Comparison of ENCODE assay signal across 15 cellular contexts in genomic region chr11:10908215-10908990, GRCh38. TPM values are rescaled to one million over a fixed set of nuclear protein-coding genes. Genes with fewer than 3 reads are reported as not detected.
DNase-seq lines count a peak whose midpoint lies in the region; ATAC-seq, FAIRE-seq and TF ChIP-seq lines count a peak whose summit lies in the region.
"Had no signal": no experiment of that assay in that cellular context is flagged by ENCODE, and none has a peak within 500 bp of the region (broad histone marks: within the 10 kb centered on the region; RNA-seq: fewer than 3 reads in every experiment).

No MANE protein-coding gene starts in this region.

- H3K4me2 ChIP-seq in K562 (ENCODE audit: insufficient read depth, low read length) (peak overlapping the region; percentile 2; the same call in 1 of the 2 replicates), mesenchymal stem cell (ENCODE audit: low read length, poor library complexity, severe bottlenecking) (peak overlapping the region; percentile 19), trophoblast cell (ENCODE audit: low read length) (no peak overlapping the region)

- H2BK15ac ChIP-seq in mesenchymal stem cell (ENCODE audit: low read depth, poor library complexity, severe bottlenecking): no peak overlapping the region

- H2AK5ac ChIP-seq in mesenchymal stem cell (ENCODE audit: low read length, severe bottlenecking) (peak overlapping the region; percentile 58), trophoblast cell (ENCODE audit: low read length) (no peak overlapping the region)

- H2AFZ ChIP-seq in K562 (ENCODE audit: low read depth, low read length) (peak overlapping the region; percentile 85), mesenchymal stem cell (ENCODE audit: low read depth, low read length) (no peak overlapping the region), trophoblast cell (ENCODE audit: insufficient read depth, low read length, poor library complexity) (no peak overlapping the region)

- H3K9ac ChIP-seq in K562 (ENCODE audit: insufficient read depth in 1 of 2, low read depth in 2 of 2, low read length in 2 of 2) (no peak overlapping the region), mesenchymal stem cell (ENCODE audit: low read length) (no peak overlapping the region), trophoblast cell (ENCODE audit: low read length) (no peak overlapping the region)

- H3K4me3 ChIP-seq in K562 (no peak overlapping the region), mesenchymal stem cell (ENCODE audit: insufficient read depth in 1 of 2, low read depth in 1 of 2, low read length in 2 of 2) (no peak overlapping the region), trophoblast cell (ENCODE audit: low read depth, low read length) (no peak overlapping the region)
- H3K4me3 ChIP-seq: Peyer's patch had no signal

- CTCF ChIA-PET in K562 (lab: Yijun Ruan, JAX; ENCODE audit: low intra/inter-chr PET ratio): no interaction called here

- H3K79me1 ChIP-seq in mesenchymal stem cell (replicated peaks; ENCODE audit: low read length, poor library complexity, severe bottlenecking): no peaks in the 10 kb centered on the region
- no peaks in the 10 kb centered on the region for H3K79me1 ChIP-seq in trophoblast cell (ENCODE audit: low read length)

- H4K12ac ChIP-seq in trophoblast cell (ENCODE audit: low read depth, low read length): no peak overlapping the region

- peak overlapping the region; percentile 26 to 65 for H3K18ac ChIP-seq in mesenchymal stem cell (ENCODE audit: low read depth in 1 of 2, low read length in 2 of 2)
- no peak overlapping the region for H3K18ac ChIP-seq in trophoblast cell (ENCODE audit: low read length)

- intact Hi-C loops in K562 (cut with micrococcal nuclease): no loop called here

- 25% methylated on average over 8 of the region's 8 CpGs for WGBS in K562 (ENCODE audit: insufficient coverage, low coverage, missing lambda C conversion rate)
- 91% methylated on average over 8 of the region's 8 CpGs for WGBS in mesenchymal stem cell
- no CpG with 5 or more reads among the region's 8 CpGs for WGBS in trophoblast cell (ENCODE audit: extremely low coverage, insufficient coverage, insufficient read length)

- H3K79me2 ChIP-seq in K562 (ENCODE audit: control insufficient read depth, insufficient read depth, low read length): no peaks in the 10 kb centered on the region
- H3K79me2 ChIP-seq in trophoblast cell (ENCODE audit: control insufficient read depth, insufficient read depth, low read length, poor library complexity): no peaks in the 10 kb centered on the region

- TF ChIP-seq RAD21 in Ishikawa (IDR thresholded peaks at IDR 0.05; ENCODE audit: low read depth) (no peak), K562 (CRISPR knock-in tag; conservative IDR thresholded peaks at IDR 0.05 in 1 of 2, IDR thresholded peaks at IDR 0.05 in 1 of 2) (no peak)

- H3K14ac ChIP-seq in mesenchymal stem cell (ENCODE audit: low read length in 2 of 2) (no peak overlapping the region), trophoblast cell (ENCODE audit: low read length) (no peak overlapping the region)

- no peaks in the 10 kb centered on the region for H4K20me1 ChIP-seq in K562 (replicated peaks; ENCODE audit: control insufficient read depth, insufficient read depth, low read length)

- no peak for FAIRE-seq in K562 (lab: Jason Lieb, UNC)

- peaks cover 7 to 14% of the 10 kb centered on the region in 2 experiments; a peak in 4 of 5 replicates for H3K4me1 ChIP-seq in K562 (replicated peaks in 1 of 2; ENCODE audit: control insufficient read depth in 2 of 2, insufficient read depth in 2 of 2, low read length in 2 of 2)
- H3K4me1 ChIP-seq in mesenchymal stem cell (ENCODE audit: control insufficient read depth, insufficient read depth, low read depth, low read length): peaks cover 8% of the 10 kb centered on the region
- peaks cover 0 to 3% of the 10 kb centered on the region in 2 experiments for H3K4me1 ChIP-seq in trophoblast cell (ENCODE audit: control insufficient read depth in 1 of 2, insufficient read depth in 2 of 2, low read length in 2 of 2)
- H3K4me1 ChIP-seq: Peyer's patch had no signal

- no peaks in the 10 kb centered on the region for H3K36me3 ChIP-seq in K562 (ENCODE audit: control insufficient read depth, insufficient read depth, low read length)
- H3K36me3 ChIP-seq in mesenchymal stem cell (ENCODE audit: control insufficient read depth in 1 of 2, insufficient read depth in 2 of 2, low read depth in 1 of 2, low read length in 2 of 2): no peaks in the 10 kb centered on the region
- H3K36me3 ChIP-seq in trophoblast cell (ENCODE audit: control insufficient read depth in 1 of 2, insufficient read depth in 2 of 2, low read length in 2 of 2): no peaks in the 10 kb centered on the region
- H3K36me3 ChIP-seq: Peyer's patch had no signal

- no peak overlapping the region for H3K27ac ChIP-seq in K562 (ENCODE audit: extremely low read depth, low read depth, low read length)
- H3K27ac ChIP-seq in mesenchymal stem cell (ENCODE audit: low read length, poor library complexity, severe bottlenecking): peak overlapping the region; percentile 66
- no peak overlapping the region for H3K27ac ChIP-seq in trophoblast cell (ENCODE audit: low read depth, low read length)
- H3K27ac ChIP-seq: Peyer's patch had no signal

- H3K23ac ChIP-seq in mesenchymal stem cell (ENCODE audit: low read length in 2 of 2): no peak overlapping the region
- no peak overlapping the region for H3K23ac ChIP-seq in trophoblast cell (ENCODE audit: low read length)

- no peak overlapping the region for H2BK5ac ChIP-seq in mesenchymal stem cell (ENCODE audit: low read depth, low read length, poor library complexity, severe bottlenecking)
- no peak overlapping the region for H2BK5ac ChIP-seq in trophoblast cell (ENCODE audit: low read depth, low read length, poor library complexity)

- no peaks in the 10 kb centered on the region for H3K27me3 ChIP-seq in K562 (ENCODE audit: control insufficient read depth in 2 of 2, insufficient read depth in 2 of 2, low read length in 2 of 2)
- no peaks in the 10 kb centered on the region for H3K27me3 ChIP-seq in mesenchymal stem cell (ENCODE audit: control insufficient read depth in 1 of 2, insufficient read depth in 1 of 2, low read length in 2 of 2)
- no peaks in the 10 kb centered on the region for H3K27me3 ChIP-seq in trophoblast cell (ENCODE audit: insufficient read depth, low read length)
- H3K27me3 ChIP-seq: Peyer's patch had no signal

- no peak overlapping the region for H4K91ac ChIP-seq in mesenchymal stem cell (ENCODE audit: low read length)
- no peak overlapping the region for H4K91ac ChIP-seq in trophoblast cell (ENCODE audit: low read depth, low read length)

- no peak for TF ChIP-seq POLR2A in K562 (conservative IDR thresholded peaks at IDR 0.05)

- peak; percentile 91 for ATAC-seq in K562
- ATAC-seq: left lobe of liver had no signal

- peak; percentile 76 for DNase-seq in AG20443 (ENCODE audit: low spot score)
- peak in 2 of 4 experiments; percentile 50 to 63 for DNase-seq in K562 (ENCODE audit: extremely low read depth in 1 of 4, low spot score in 3 of 4)
- peak; percentile 75 for DNase-seq in mesenchymal stem cell
- DNase-seq in NCI-H345 (lab: John Stamatoyannopoulos, UW): no peak
- DNase-seq in SHP77 (lab: John Stamatoyannopoulos, UW): no peak
- DNase-seq in trophoblast cell: no peak
- no peak for DNase-seq in 8988T
- DNase-seq: activated CD4-positive, alpha-beta T cell treated with anti-CD3 and anti-CD28 coated beads for 1 hour; activated gamma-delta T cell treated with Interleukin-2 at 50 U/mL for 16 hours; CD8-positive, alpha-beta memory T cell; effector memory CD4-positive, alpha-beta T cell; NCI-H1436; Peyer's patch had no signal

- no peak overlapping the region for H3K4ac ChIP-seq in mesenchymal stem cell (ENCODE audit: low read depth in 1 of 2, low read length in 2 of 2)
- no peak overlapping the region for H3K4ac ChIP-seq in trophoblast cell (ENCODE audit: low read depth, low read length)

- H4K8ac ChIP-seq in mesenchymal stem cell (ENCODE audit: low read length) (no peak overlapping the region), trophoblast cell (ENCODE audit: low read depth, low read length) (no peak overlapping the region)

- H2BK12ac ChIP-seq in mesenchymal stem cell (ENCODE audit: low read length in 2 of 2) (peak overlapping the region in 1 of 2 experiments; percentile 1), trophoblast cell (ENCODE audit: low read length) (no peak overlapping the region)

- POLR2A ChIA-PET in K562 (lab: Yijun Ruan, JAX): interaction anchor here (1.0 kb wide), 1 partner anchor 99 kb away, joined by 4 read pairs; the partner anchor contains the start of gene EIF4G2

- TF ChIP-seq EP300 in Ishikawa (IDR thresholded peaks at IDR 0.05; ENCODE audit: borderline replicate concordance) (peak; percentile 39; the same call in 1 of the 2 replicates), K562 (IDR thresholded peaks at IDR 0.05; ENCODE audit: low read length) (no peak)

- no TSS peak for BruUV-seq in K562 (replicated peaks; lab: Mats Ljungman, UMichigan)

- H3K9me1 ChIP-seq in K562 (ENCODE audit: control insufficient read depth, insufficient read depth, low read length): no peaks in the 10 kb centered on the region

- H3K9me3 ChIP-seq in K562 (replicated peaks; ENCODE audit: control insufficient read depth, insufficient read depth, low read depth, low read length): no peaks in the 10 kb centered on the region
- no peaks in the 10 kb centered on the region for H3K9me3 ChIP-seq in mesenchymal stem cell (ENCODE audit: control insufficient read depth, low read length)
- no peaks in the 10 kb centered on the region for H3K9me3 ChIP-seq in trophoblast cell (ENCODE audit: insufficient read depth, low read depth, low read length)
- H3K9me3 ChIP-seq: Peyer's patch had no signal

- peak overlapping the region; percentile 45 for H2BK120ac ChIP-seq in mesenchymal stem cell (ENCODE audit: low read depth, low read length)
- H2BK120ac ChIP-seq in trophoblast cell (ENCODE audit: insufficient read depth, low read length, poor library complexity): no peak overlapping the region

- in situ Hi-C loops in K562 (cut with MboI): no loop called here

- TF ChIP-seq CTCF in K562 (IDR thresholded peaks at IDR 0.05 in 2 of 3, conservative IDR thresholded peaks at IDR 0.05 in 1 of 3; ENCODE audit: insufficient read depth in 2 of 3, low read depth in 1 of 3, low read length in 3 of 3): no peak

RNA-seq across cellular contexts. Expression of gene ZBED5, which starts 50.5 kb away (rescaled TPM):
- 26.1 and 84.9 TPM in 2 replicates for total RNA-seq in K562 (2011; cell fraction: chromatin; rRNA removed; ENCODE audit: low replicate concordance)
- 23.5 and 32.0 TPM in 2 replicates for total RNA-seq in K562 (2011; cell fraction: nucleolus; rRNA removed)
- 45.8 and 55.1 TPM in 2 replicates for total RNA-seq in K562 (2011; cell fraction: nucleoplasm; rRNA removed)
- total RNA-seq in K562 (2014; rRNA removed) (12.4 and 17.3 TPM in 2 replicates), K562 (2014; rRNA removed; fragmentation: Illumina TruSeq; extraction: Trizol) (27.7 and 28.3 TPM in 2 replicates), K562 (2015; rRNA removed; fragmentation: Illumina TruSeq; extraction: Trizol) (24.6 and 28.6 TPM in 2 replicates), K562 (2021) (26.9 and 29.6 TPM in 2 replicates)
- polyA plus RNA-seq in K562 (2011; rRNA removed) (59.1 and 70.7 TPM in 2 replicates), K562 (2014; fragmentation: Illumina TruSeq; extraction: Trizol) (23.3 and 25.7 TPM in 2 replicates), K562 (2014; fragmentation: Nextera tagmentation; extraction: Ambion mirVana) (10 to 100 TPM; 21.3 to 25.1 TPM), K562 (2014; rRNA removed) (26.8 and 30.1 TPM in 2 replicates)
- polyA plus RNA-seq in K562 (2011; cell fraction: cytosol; rRNA removed): 22.8 and 36.5 TPM in 2 replicates
- polyA plus RNA-seq in K562 (2011; cell fraction: nucleus; rRNA removed): 130 and 149 TPM in 2 replicates
- polyA plus RNA-seq in K562 (2012): 20.0 and 25.3 TPM in 2 replicates
- 64.4 and 67.8 TPM in 2 replicates for polyA minus RNA-seq in K562 (2011; rRNA and poly(A)+ RNA removed)
- polyA minus RNA-seq in K562 (2011; cell fraction: cytosol; rRNA and poly(A)+ RNA removed): 22.4 and 27.6 TPM in 2 replicates
- 46.0 and 95.5 TPM in 2 replicates for polyA minus RNA-seq in K562 (2011; cell fraction: nucleus; rRNA and poly(A)+ RNA removed)
- polyA plus RNA-seq in mesenchymal stem cell (2013, experiment 1 of 2): 21.1 TPM
- polyA plus RNA-seq in mesenchymal stem cell (2013, experiment 2 of 2): 21.4 TPM
- 22.2 and 22.5 TPM in 2 replicates for polyA plus RNA-seq in trophoblast cell (2013)

Comparison
In these comparisons a context has a peak if more than half of its experiments do, and no peak if none do; other contexts are left out.
1. DNase-seq: peak in AG20443 (single experiment) and mesenchymal stem cell (single experiment); none in NCI-H345 (single experiment), SHP77 (0 of 2), trophoblast cell (0 of 2) and 8988T (single experiment).